ENCODE assay signal across 17 cellular contexts in the genomic region with DNA sequence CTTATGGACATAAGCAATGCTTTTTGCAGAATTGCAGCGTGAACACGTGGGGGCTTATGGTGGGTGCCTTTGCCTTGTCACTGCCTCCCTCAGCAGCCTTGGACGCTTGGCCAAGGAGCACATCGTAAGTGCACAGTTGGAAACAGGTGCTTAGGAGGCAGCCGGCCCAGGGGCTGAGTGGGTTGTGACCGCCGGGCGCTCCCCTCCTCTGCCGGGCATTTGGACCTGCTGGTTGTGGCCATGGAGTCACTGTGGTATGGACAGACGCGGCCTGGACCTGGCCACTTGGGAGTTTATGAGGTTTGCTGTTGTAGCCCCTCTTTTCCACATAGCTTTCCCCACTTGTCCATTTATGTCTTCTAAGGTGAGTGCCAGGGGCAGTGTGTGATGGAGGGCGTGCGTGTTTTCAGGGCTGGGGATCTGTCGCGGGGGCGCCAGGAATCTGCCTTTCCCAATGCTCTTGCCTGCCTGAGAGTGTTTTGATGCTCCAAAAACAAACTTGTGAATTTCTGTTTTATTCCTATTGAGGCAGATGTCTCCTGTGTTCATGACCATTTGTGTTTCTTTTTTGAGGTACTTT. TPM values are rescaled to one million over a fixed set of nuclear protein-coding genes. Genes with fewer than 3 reads are reported as not detected.
DNase-seq lines count a peak whose midpoint lies in the region; ATAC-seq and TF ChIP-seq lines count a peak whose summit lies in the region.
"Had no signal": no experiment of that assay in that cellular context is flagged by ENCODE, and none has a peak within 500 bp of the region (broad histone marks: within the 10 kb centered on the region; RNA-seq: fewer than 3 reads in every experiment).

No MANE protein-coding gene starts in this region.

- intact Hi-C loops in activated CD4-positive, alpha-beta T cell treated with anti-CD3 and anti-CD28 coated beads for 36 hours (cut with DNase I, micrococcal nuclease): no loop called here
- intact Hi-C loops in dorsolateral prefrontal cortex (cut with DNase I): loop anchor here in 1 of 2 donors (10.0 kb wide), 1 partner anchor 62 kb away; a partner anchor contains a TSS

- POLR2A ChIA-PET in activated CD4-positive, alpha-beta T cell treated with anti-CD3 and anti-CD28 coated beads for 36 hours (lab: Charles Lee): no interaction called here
- POLR2A ChIA-PET in RWPE1 (lab: Yijun Ruan, JAX; ENCODE audit: low non-redundant PET): no interaction called here

- peaks cover 13% of the 10 kb centered on the region for H3K4me1 Mint-ChIP-seq in activated CD4-positive, alpha-beta T cell treated with anti-CD3 and anti-CD28 coated beads for 36 hours
- H3K4me1 Mint-ChIP-seq in H9: no peaks in the 10 kb centered on the region
- peaks cover 3% of the 10 kb centered on the region for H3K4me1 Mint-ChIP-seq in nephron progenitor cell

- no peak overlapping the region for H3K14ac ChIP-seq in H9 (ENCODE audit: insufficient read depth, low read length)

- H3K27me3 Mint-ChIP-seq in activated CD4-positive, alpha-beta T cell treated with anti-CD3 and anti-CD28 coated beads for 36 hours: no peaks in the 10 kb centered on the region
- no peaks in the 10 kb centered on the region for H3K27me3 Mint-ChIP-seq in H9 (ENCODE audit: low read depth)
- H3K27me3 Mint-ChIP-seq in nephron progenitor cell (ENCODE audit: low read depth, poor library complexity): no peaks in the 10 kb centered on the region

- no peak overlapping the region for H3K56ac ChIP-seq in H9 (ENCODE audit: insufficient read length, low read depth, low read length)

- no CpG with 5 or more reads among the region's 16 CpGs for WGBS in H9 (ENCODE audit: extremely low coverage, insufficient read length, low lambda C conversion rate)

- H2AK5ac ChIP-seq in H9 (ENCODE audit: insufficient read length, low read length): no peak overlapping the region

- H3K9ac ChIP-seq in H9 (ENCODE audit: extremely low read depth, insufficient read length, low read length): no peak overlapping the region

- no peak overlapping the region for H2BK12ac ChIP-seq in H9 (ENCODE audit: insufficient read length, low read depth, low read length)

- H3K4me3 Mint-ChIP-seq in activated CD4-positive, alpha-beta T cell treated with anti-CD3 and anti-CD28 coated beads for 36 hours: no peak overlapping the region
- no peak overlapping the region for H3K4me3 Mint-ChIP-seq in H9
- no peak overlapping the region for H3K4me3 Mint-ChIP-seq in nephron progenitor cell

- H3K9me3 Mint-ChIP-seq in activated CD4-positive, alpha-beta T cell treated with anti-CD3 and anti-CD28 coated beads for 36 hours (ENCODE audit: low read depth): no peaks in the 10 kb centered on the region
- H3K9me3 Mint-ChIP-seq in H9 (no peaks in the 10 kb centered on the region), nephron progenitor cell (no peaks in the 10 kb centered on the region)

- no peak for TF ChIP-seq CTCF in H9 (conservative IDR thresholded peaks at IDR 0.05)
- no peak for TF ChIP-seq CTCF in dorsolateral prefrontal cortex (IDR thresholded peaks at IDR 0.05 in 54 of 56, conservative IDR thresholded peaks at IDR 0.05 in 2 of 56; ENCODE audit: low read depth in 1 of 56, partially characterized antibody in 56 of 56)
- TF ChIP-seq CTCF in nephron progenitor cell (IDR thresholded peaks at IDR 0.05): no peak
- TF ChIP-seq CTCF in RWPE1 (conservative IDR thresholded peaks at IDR 0.05; ENCODE audit: low read depth): no peak

- no peaks in the 10 kb centered on the region for H3K23me2 ChIP-seq in H9 (ENCODE audit: insufficient read length, low read depth, low read length, poor library complexity, severe bottlenecking)

- H3K27ac Mint-ChIP-seq in activated CD4-positive, alpha-beta T cell treated with anti-CD3 and anti-CD28 coated beads for 36 hours: no peak overlapping the region
- H3K27ac Mint-ChIP-seq in H9 (no peak overlapping the region; a peak in 1 of 7 replicates), nephron progenitor cell (peak overlapping the region; percentile 33)

- H4K8ac ChIP-seq in H9 (replicated peaks; ENCODE audit: insufficient read length, low read depth, low read length): no peak overlapping the region

- no peaks in the 10 kb centered on the region for H3K79me1 ChIP-seq in H9 (ENCODE audit: insufficient read depth, low read depth, low read length, poor library complexity, severe bottlenecking)

- H3K27me3 ChIP-seq in H9 (ENCODE audit: insufficient read depth, low read length): no peaks in the 10 kb centered on the region
- H3K27me3 ChIP-seq in dorsolateral prefrontal cortex: no peaks in the 10 kb centered on the region

- H3K27ac ChIP-seq in H9 (ENCODE audit: insufficient read length, low read depth, low read length): no peak overlapping the region
- H3K27ac ChIP-seq in dorsolateral prefrontal cortex: peak overlapping the region in 48 of 59 donors; percentile 1 to 85 (median 66)
- H3K27ac ChIP-seq in RWPE1: no peak overlapping the region
- H3K27ac ChIP-seq: 22Rv1, C4-2B had no signal

- no peak overlapping the region for H3K4me3 ChIP-seq in dorsolateral prefrontal cortex

- no peak overlapping the region for H2BK120ac ChIP-seq in H9 (ENCODE audit: low read depth, low read length, poor library complexity, severe bottlenecking)

- H3K23ac ChIP-seq in H9 (ENCODE audit: insufficient read length, low read depth, low read length): no peak overlapping the region

- no peak overlapping the region for H3K18ac ChIP-seq in H9 (ENCODE audit: insufficient read length, low read depth, low read length)

- H3K36me3 Mint-ChIP-seq in activated CD4-positive, alpha-beta T cell treated with anti-CD3 and anti-CD28 coated beads for 36 hours (ENCODE audit: low read depth): peaks cover 20% of the 10 kb centered on the region
- peaks cover 4 to 37% (median 21%) of the 10 kb centered on the region in 3 experiments for H3K36me3 Mint-ChIP-seq in H9 (ENCODE audit: insufficient read depth in 1 of 3, low read depth in 3 of 3)
- peaks cover 24% of the 10 kb centered on the region for H3K36me3 Mint-ChIP-seq in nephron progenitor cell (ENCODE audit: low read depth)

- peak; percentile 0 for DNase-seq in activated CD4-positive, alpha-beta T cell treated with anti-CD3 and anti-CD28 coated beads for 36 hours
- no peak for DNase-seq in activated CD4-positive, alpha-beta T cell treated with anti-CD3 and anti-CD28 coated beads for 4 hours
- DNase-seq in H9: peak; percentile 23
- DNase-seq in dorsolateral prefrontal cortex: peak in 3 of 10 donors; percentile 25 to 50 (median 47)
- no peak for DNase-seq in nephron progenitor cell
- DNase-seq in RWPE1 (ENCODE audit: low spot score): no peak
- no peak for DNase-seq in NCI-H748 treated with DMSO at 0.1 percent for 48 hours (lab: John Stamatoyannopoulos, UW)
- DNase-seq in NCI-H2029 (lab: John Stamatoyannopoulos, UW): no peak
- DNase-seq: AML-193, DMS79 treated with DMSO at 0.1 percent for 48 hours, NCI-H1092 treated with DMSO at 0.1 percent for 48 hours, OCI-M1 had no signal

- no peak overlapping the region for H4K91ac ChIP-seq in H9 (ENCODE audit: insufficient read length, low read depth, low read length)

- H3K79me2 ChIP-seq in H9 (ENCODE audit: insufficient read depth, low read length): no peaks in the 10 kb centered on the region

- no peak overlapping the region for H3K4ac ChIP-seq in H9 (ENCODE audit: low read depth, low read length)

- CTCF ChIA-PET in activated CD4-positive, alpha-beta T cell treated with anti-CD3 and anti-CD28 coated beads for 36 hours (lab: Charles Lee): no interaction called here
- CTCF ChIA-PET in RWPE1 (lab: Yijun Ruan, JAX): interaction anchor here (0.7 kb wide), 1 partner anchor 111 kb away, joined by 3 read pairs; no protein-coding TSS in a partner anchor

- H4K5ac ChIP-seq in H9 (ENCODE audit: insufficient read length, low read depth, low read length): no peak overlapping the region

- no peak overlapping the region for H2BK5ac ChIP-seq in H9 (ENCODE audit: insufficient read length, low read length)

- no peak overlapping the region for H3T11ph ChIP-seq in H9 (ENCODE audit: low read length)

- H3K4me1 ChIP-seq in H9 (ENCODE audit: insufficient read depth, low read length): no peaks in the 10 kb centered on the region

- no peaks in the 10 kb centered on the region for H4K20me1 ChIP-seq in H9 (ENCODE audit: control insufficient read depth, insufficient read depth, insufficient read length)

- H3K9me3 ChIP-seq in H9 (ENCODE audit: control insufficient read depth, low read depth, low read length): no peaks in the 10 kb centered on the region

- no peak overlapping the region for H2BK15ac ChIP-seq in H9 (ENCODE audit: low read depth, low read length)

- no peak overlapping the region for H2AFZ ChIP-seq in H9 (ENCODE audit: low read length)

- ATAC-seq in activated CD4-positive, alpha-beta T cell treated with anti-CD3 and anti-CD28 coated beads for 36 hours: no peak

- H2BK20ac ChIP-seq in H9 (ENCODE audit: low read depth, low read length, poor library complexity, severe bottlenecking): no peak overlapping the region

- no peak overlapping the region for H3K4me2 ChIP-seq in H9 (ENCODE audit: insufficient read depth, insufficient read length, low read length)

RNA-seq across cellular contexts. Expression of a gene that starts 49.2 kb away (rescaled TPM):
- 10 to 100 TPM; 30.4 to 34.5 TPM for total RNA-seq in activated CD4-positive, alpha-beta T cell treated with anti-CD3 and anti-CD28 coated beads for 36 hours
- 32.8 and 34.0 TPM in 2 replicates for total RNA-seq in H9 (2021)
- total RNA-seq in dorsolateral prefrontal cortex: 100 to 1,000 TPM in 95 of 120 experiments, 10 to 100 TPM in 25; 75.2 to 164 (median 115) TPM

RNA-seq across cellular contexts. Expression of a gene that starts 55.8 kb away (rescaled TPM):
- not detected for total RNA-seq in activated CD4-positive, alpha-beta T cell treated with anti-CD3 and anti-CD28 coated beads for 36 hours
- not detected in 2 replicates for total RNA-seq in H9 (2021)
- 1 to 10 TPM in 12 of 120 experiments, under 1 TPM in 39, not detected in 69; 0.32 to 1.7 (median 0.77) TPM for total RNA-seq in dorsolateral prefrontal cortex
- total RNA-seq: H1, NCI-H460, RPMI7951 had no signal

Comparison
In these comparisons a context has a peak if more than half of its experiments do, and no peak if none do; other contexts are left out.
1. DNase-seq: peak in activated CD4-positive, alpha-beta T cell treated with anti-CD3 and anti-CD28 coated beads for 36 hours (single experiment) and H9 (single experiment); none in activated CD4-positive, alpha-beta T cell treated with anti-CD3 and anti-CD28 coated beads for 4 hours (0 of 2), nephron progenitor cell (single experiment), RWPE1 (single experiment), NCI-H748 treated with DMSO at 0.1 percent for 48 hours (single experiment) and NCI-H2029 (single experiment).
2. H3K27ac ChIP-seq: peak in dorsolateral prefrontal cortex (48 of 59); none in H9 (single experiment) and RWPE1 (single experiment).